21 cellular contexts compared by ENCODE assay signal in genomic region chr1:4650981-4651380, GRCh38. TPM values are rescaled to one million over a fixed set of nuclear protein-coding genes. Genes with fewer than 3 reads are reported as not detected.
"Had no signal": no experiment of that assay in that cellular context is flagged by ENCODE, and none has a peak within 500 bp of the region (broad histone marks: within the 10 kb centered on the region; RNA-seq: fewer than 3 reads in every experiment).

No MANE protein-coding gene starts in this region.

- H3K4me1 Mint-ChIP-seq: activated naive CD8-positive, alpha-beta T cell treated with anti-CD3 and anti-CD28 coated beads, Interleukin-2, amount 50 U/mL, for 24 hours; T-cell had no signal

- H3K27ac Mint-ChIP-seq: activated naive CD8-positive, alpha-beta T cell treated with anti-CD3 and anti-CD28 coated beads, Interleukin-2, amount 50 U/mL, for 24 hours; dendritic cell treated with granulocyte-macrophage colony-stimulating factor and Interleukin-4, amounts not matched to agents 40 ng/mL and 50 ng/mL, for 4 days; effector memory CD8-positive, alpha-beta T cell; natural killer cell; T-cell had no signal

- DNase-seq: activated CD4-positive, CD25-positive, alpha-beta regulatory T cell treated with anti-CD3 and anti-CD28 coated beads, Interleukin-2, amount 50 U/mL, for 72 hours; activated naive CD4-positive, alpha-beta T cell; activated naive CD8-positive, alpha-beta T cell treated with anti-CD3 and anti-CD28 coated beads, Interleukin-2, amount 50 U/mL, for 24 hours; activated T-cell treated with anti-CD3 and anti-CD28 coated beads for 4 hours; effector memory CD8-positive, alpha-beta T cell; left lung; mesenchymal stem cell; natural killer cell; occipital lobe; right cardiac atrium; stimulated activated CD4-positive, alpha-beta T cell treated with anti-CD3 and anti-CD28 coated beads, Interleukin-4, amount 100 ng/mL, for 24 hours; stimulated activated naive CD4-positive, alpha-beta T cell; substantia nigra; T-cell; T-helper 9 cell had no signal

- ATAC-seq: activated naive CD8-positive, alpha-beta T cell treated with anti-CD3 and anti-CD28 coated beads, Interleukin-2, amount 50 U/mL, for 24 hours; effector memory CD8-positive, alpha-beta T cell; gastroesophageal sphincter; left lung; natural killer cell; right cardiac atrium; T-cell had no signal

- FAIRE-seq: kidney had no signal

- H3K9me3 Mint-ChIP-seq: activated naive CD8-positive, alpha-beta T cell treated with anti-CD3 and anti-CD28 coated beads, Interleukin-2, amount 50 U/mL, for 24 hours; dendritic cell treated with granulocyte-macrophage colony-stimulating factor and Interleukin-4, amounts not matched to agents 40 ng/mL and 50 ng/mL, for 4 days; effector memory CD8-positive, alpha-beta T cell; natural killer cell; T-cell had no signal

- H3K9me3 ChIP-seq: gastroesophageal sphincter, tibial nerve had no signal

- H3K36me3 ChIP-seq: gastroesophageal sphincter, left lung, tibial nerve had no signal

- H3K27ac ChIP-seq: gastroesophageal sphincter, left lung, skin epidermis, tibial nerve had no signal

- H3K4me3 Mint-ChIP-seq: activated naive CD8-positive, alpha-beta T cell treated with anti-CD3 and anti-CD28 coated beads, Interleukin-2, amount 50 U/mL, for 24 hours; dendritic cell treated with granulocyte-macrophage colony-stimulating factor and Interleukin-4, amounts not matched to agents 40 ng/mL and 50 ng/mL, for 4 days; effector memory CD8-positive, alpha-beta T cell; natural killer cell; T-cell had no signal

- H3K36me3 Mint-ChIP-seq: natural killer cell, T-cell had no signal

- H3K4me3 ChIP-seq: gastroesophageal sphincter, left lung, skin epidermis, tibial nerve had no signal

RNA-seq across cellular contexts. Expression of gene AJAP1, which starts 3.4 kb away (rescaled TPM):
- total RNA-seq: natural killer cell had no signal
- polyA plus RNA-seq: aorta had no signal
